Comparison of ENCODE assay signal across 22 cellular contexts in the genomic region with DNA sequence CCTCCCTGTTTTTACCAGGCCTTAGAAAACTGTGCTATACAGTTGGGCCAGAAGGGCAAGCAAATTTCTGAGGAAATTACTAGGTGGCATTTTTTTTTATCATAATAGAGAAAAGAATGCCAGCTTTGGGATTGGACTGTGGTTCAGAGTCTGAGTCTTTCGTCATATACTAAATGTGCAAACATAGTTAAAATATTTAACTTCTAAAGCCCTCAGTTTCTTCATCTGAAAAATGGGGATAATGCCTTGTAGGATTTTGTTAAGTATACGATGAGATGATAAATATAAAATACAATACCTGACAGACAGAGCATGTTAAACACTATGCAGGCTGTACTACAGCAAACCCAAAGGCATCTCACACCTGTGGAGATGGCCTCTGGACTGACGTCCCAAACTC.
"Had no signal": no experiment of that assay in that cellular context is flagged by ENCODE, and none has a peak within 500 bp of the region (broad histone marks: within the 10 kb centered on the region; RNA-seq: fewer than 3 reads in every experiment).

No MANE protein-coding gene starts in this region.

- H3K27ac Mint-ChIP-seq: dendritic cell treated with granulocyte-macrophage colony-stimulating factor and Interleukin-4, amounts not matched to agents 40 ng/mL and 50 ng/mL, for 4 days; effector memory CD8-positive, alpha-beta T cell had no signal

- H3K36me3 ChIP-seq: esophagus muscularis mucosa, gastrocnemius medialis, heart right ventricle, neutrophil, sigmoid colon, stomach, thoracic aorta, transverse colon had no signal

- H3K27ac ChIP-seq: epithelial cell of prostate, esophagus muscularis mucosa, gastrocnemius medialis, heart right ventricle, neutrophil, psoas muscle, sigmoid colon, skin epidermis, stomach, thoracic aorta, transverse colon had no signal

- H3K36me3 Mint-ChIP-seq: naive thymus-derived CD8-positive, alpha-beta T cell had no signal

- H3K9me3 ChIP-seq: esophagus muscularis mucosa, gastrocnemius medialis, heart right ventricle, neutrophil, psoas muscle, sigmoid colon, stomach, thoracic aorta, transverse colon had no signal

- H3K9me3 Mint-ChIP-seq: dendritic cell treated with granulocyte-macrophage colony-stimulating factor and Interleukin-4, amounts not matched to agents 40 ng/mL and 50 ng/mL, for 4 days; effector memory CD8-positive, alpha-beta T cell; naive thymus-derived CD8-positive, alpha-beta T cell had no signal

- ATAC-seq: effector memory CD8-positive, alpha-beta T cell; gastrocnemius medialis; heart right ventricle; naive thymus-derived CD8-positive, alpha-beta T cell; psoas muscle had no signal

- DNase-seq: effector memory CD8-positive, alpha-beta T cell; gastrocnemius medialis; heart right ventricle; hypothalamus; kidney glomerular epithelial cell; mammary epithelial cell; naive thymus-derived CD8-positive, alpha-beta T cell; psoas muscle; retina; sigmoid colon; stimulated activated CD4-positive, alpha-beta T cell treated with anti-CD3 and anti-CD28 coated beads, Interleukin-2, amount 100 ng/mL, for 24 hours; stimulated activated CD4-positive, alpha-beta T cell treated with anti-CD3 and anti-CD28 coated beads, Interleukin-4, amount 100 ng/mL, for 4 hours; stimulated activated naive CD4-positive, alpha-beta T cell; stomach; substantia nigra; transverse colon had no signal

- H3K27me3 Mint-ChIP-seq: dendritic cell treated with granulocyte-macrophage colony-stimulating factor and Interleukin-4, amounts not matched to agents 40 ng/mL and 50 ng/mL, for 4 days; effector memory CD8-positive, alpha-beta T cell; naive thymus-derived CD8-positive, alpha-beta T cell had no signal

- H3K4me3 ChIP-seq: esophagus muscularis mucosa, gastrocnemius medialis, heart right ventricle, psoas muscle, sigmoid colon, skin epidermis, stomach, thoracic aorta, transverse colon had no signal

- H3K4me3 Mint-ChIP-seq: dendritic cell treated with granulocyte-macrophage colony-stimulating factor and Interleukin-4, amounts not matched to agents 40 ng/mL and 50 ng/mL, for 4 days; effector memory CD8-positive, alpha-beta T cell; naive thymus-derived CD8-positive, alpha-beta T cell had no signal

- H3K27me3 ChIP-seq: esophagus muscularis mucosa, gastrocnemius medialis, heart right ventricle, neutrophil, sigmoid colon, stomach, transverse colon had no signal

- H3K4me1 ChIP-seq: esophagus muscularis mucosa, gastrocnemius medialis, psoas muscle, sigmoid colon had no signal
